In genomic region chr14:85093631-85094330, GRCh38 we compare ENCODE assay signal across 24 cellular contexts.
A peak's percentile ranks its signal among the peaks of the same experiment; 100 is the strongest.
DNase-seq lines count a peak whose midpoint lies in the region; ATAC-seq and TF ChIP-seq lines count a peak whose summit lies in the region.
"Had no signal": no experiment of that assay in that cellular context is flagged by ENCODE, and none has a peak within 500 bp of the region (broad histone marks: within the 10 kb centered on the region; RNA-seq: fewer than 3 reads in every experiment).

No MANE protein-coding gene starts in this region.

- 55 to 58% methylated on average over 5 of the region's 5 CpGs for WGBS in GM23248 (ENCODE audit: low coverage in 1 of 2, low lambda C conversion rate in 2 of 2, missing lambda C conversion rate in 2 of 2), 2 experiments

- peak; percentile 58 for DNase-seq in GM23248
- DNase-seq in astrocyte of the hippocampus (ENCODE audit: low read depth, low spot score) = peak; percentile 66
- DNase-seq in fibroblast of the aortic adventitia (ENCODE audit: low read depth) = peak; percentile 14
- no peak for DNase-seq in activated CD8-positive, alpha-beta memory T cell treated with anti-CD3 and anti-CD28 coated beads, Interleukin-2, amount 50 U/mL, for 4 hours
- DNase-seq in activated CD4-positive, alpha-beta T cell treated with anti-CD3 and anti-CD28 coated beads for 36 hours = no peak
- DNase-seq: activated CD4-positive, alpha-beta T cell treated with anti-CD3 and anti-CD28 coated beads for 4 hours; activated CD8-positive, alpha-beta memory T cell treated with anti-CD3 and anti-CD28 coated beads for 24 hours; activated naive CD4-positive, alpha-beta T cell; activated T-cell treated with anti-CD3 and anti-CD28 coated beads, Interleukin-2, amount 50 U/mL, for 4 hours; amniotic stem cell; caudate nucleus; dermis blood vessel endothelial cell; GF-D8; KG1; NCI-H1436 treated with DMSO at 0.1 percent for 48 hours; NCI-H510A treated with DMSO at 0.1 percent for 48 hours; pancreas; right cardiac atrium; stimulated activated CD4-positive, alpha-beta T cell treated with anti-CD3 and anti-CD28 coated beads, Interleukin-4, amount 100 ng/mL, for 1 hour had no signal

- peaks cover 3% of the 10 kb centered on the region; the same call in 1 of the 2 replicates for H3K9me2 ChIP-seq in GM23248 (ENCODE audit: insufficient read depth)

- H3K27me3 ChIP-seq in GM23248 (replicated peaks; ENCODE audit: insufficient read depth) = no peaks in the 10 kb centered on the region
- H3K27me3 ChIP-seq: pancreas had no signal

- H3K36me3 ChIP-seq in GM23248 (ENCODE audit: low read depth) = no peaks in the 10 kb centered on the region
- H3K36me3 ChIP-seq: pancreas had no signal

- H3K9me3 Mint-ChIP-seq in activated CD4-positive, alpha-beta T cell treated with anti-CD3 and anti-CD28 coated beads for 36 hours (ENCODE audit: low read depth) = no peaks in the 10 kb centered on the region
- H3K9me3 Mint-ChIP-seq: nephron; T-helper 1 cell treated with Interleukin-12 subunit alpha and Interleukin-12 subunit beta and Interleukin-4 antibody, amounts not matched to agents 30 μg/mL and 1 μg/mL, for 36 hours had no signal

- peak overlapping the region; percentile 3 for H3K4me2 ChIP-seq in GM23248 (ENCODE audit: unreplicated experiment)

- H3K4me1 Mint-ChIP-seq in activated CD4-positive, alpha-beta T cell treated with anti-CD3 and anti-CD28 coated beads for 36 hours = no peaks in the 10 kb centered on the region
- H3K4me1 Mint-ChIP-seq: nephron; stimulated activated memory B cell treated with anti-CD40 and anti-IgM and Interleukin-4, amounts not matched to agents 10 μg/mL and 1 μg/mL and 100 μg/mL, for 72 hours had no signal

- intact Hi-C loops in activated CD4-positive, alpha-beta T cell treated with anti-CD3 and anti-CD28 coated beads for 36 hours (cut with DNase I, micrococcal nuclease) = no loop called here

- no peaks in the 10 kb centered on the region for H4K20me1 ChIP-seq in GM23248 (ENCODE audit: insufficient read depth)

- no peak for ATAC-seq in HG03469 (IDR thresholded peaks at IDR 0.05; ENCODE audit: unreplicated experiment)
- no peak for ATAC-seq in activated CD4-positive, alpha-beta T cell treated with anti-CD3 and anti-CD28 coated beads for 36 hours
- ATAC-seq in GM18502 (IDR thresholded peaks at IDR 0.05; ENCODE audit: poor library complexity, unreplicated experiment) = no peak
- ATAC-seq: activated T-cell treated with anti-CD3 and anti-CD28 coated beads, Interleukin-2, amount 50 U/mL, for 4 hours; pancreas; right cardiac atrium; stimulated activated memory B cell treated with anti-CD40 and anti-IgM and Interleukin-4, amounts not matched to agents 10 μg/mL and 1 μg/mL and 100 μg/mL, for 72 hours had no signal

- TF ChIP-seq CTCF in fibroblast of the aortic adventitia (IDR thresholded peaks at IDR 0.05; ENCODE audit: insufficient read depth, low read length) = no peak

- CTCF ChIA-PET in activated CD4-positive, alpha-beta T cell treated with anti-CD3 and anti-CD28 coated beads for 36 hours (lab: Charles Lee) = no interaction called here

- no peaks in the 10 kb centered on the region for H3K9me3 ChIP-seq in GM23248 (ENCODE audit: low read depth)
- H3K9me3 ChIP-seq: pancreas had no signal

- no peaks in the 10 kb centered on the region for H3K27me3 Mint-ChIP-seq in activated CD4-positive, alpha-beta T cell treated with anti-CD3 and anti-CD28 coated beads for 36 hours
- H3K27me3 Mint-ChIP-seq: stimulated activated memory B cell treated with anti-CD40 and anti-IgM and Interleukin-4, amounts not matched to agents 10 μg/mL and 1 μg/mL and 100 μg/mL, for 72 hours had no signal

- no peaks in the 10 kb centered on the region for H3K79me2 ChIP-seq in GM23248 (ENCODE audit: insufficient read depth)

- in situ Hi-C loops in GM23248 (cut with MboI) = no loop called here

- H3K4me1 ChIP-seq in GM23248 (ENCODE audit: insufficient read depth) = peaks cover 21% of the 10 kb centered on the region
- H3K4me1 ChIP-seq: pancreas had no signal

- H3K9ac ChIP-seq in GM23248 = no peak overlapping the region

- H2AFZ ChIP-seq in GM23248 = no peak overlapping the region

- POLR2A ChIA-PET in activated CD4-positive, alpha-beta T cell treated with anti-CD3 and anti-CD28 coated beads for 36 hours (lab: Charles Lee) = no interaction called here

- no peaks in the 10 kb centered on the region for H3K36me3 Mint-ChIP-seq in activated CD4-positive, alpha-beta T cell treated with anti-CD3 and anti-CD28 coated beads for 36 hours (ENCODE audit: low read depth)
- H3K36me3 Mint-ChIP-seq: stimulated activated memory B cell treated with anti-CD40 and anti-IgM and Interleukin-4, amounts not matched to agents 10 μg/mL and 1 μg/mL and 100 μg/mL, for 72 hours had no signal

- H3K27ac Mint-ChIP-seq in activated CD4-positive, alpha-beta T cell treated with anti-CD3 and anti-CD28 coated beads for 36 hours = no peak overlapping the region
- H3K27ac Mint-ChIP-seq: nephron; stimulated activated memory B cell treated with anti-CD40 and anti-IgM and Interleukin-4, amounts not matched to agents 10 μg/mL and 1 μg/mL and 100 μg/mL, for 72 hours; T-helper 1 cell treated with Interleukin-12 subunit alpha and Interleukin-12 subunit beta and Interleukin-4 antibody, amounts not matched to agents 30 μg/mL and 1 μg/mL, for 36 hours had no signal

- peaks cover 9% of the 10 kb centered on the region for H3F3A ChIP-seq in GM23248 (ENCODE audit: insufficient read depth)

- H3K4me3 Mint-ChIP-seq in activated CD4-positive, alpha-beta T cell treated with anti-CD3 and anti-CD28 coated beads for 36 hours = no peak overlapping the region
- H3K4me3 Mint-ChIP-seq: activated T-cell treated with anti-CD3 and anti-CD28 coated beads, Interleukin-2, amount 50 U/mL, for 4 hours; nephron; stimulated activated memory B cell treated with anti-CD40 and anti-IgM and Interleukin-4, amounts not matched to agents 10 μg/mL and 1 μg/mL and 100 μg/mL, for 72 hours; T-helper 1 cell treated with Interleukin-12 subunit alpha and Interleukin-12 subunit beta and Interleukin-4 antibody, amounts not matched to agents 30 μg/mL and 1 μg/mL, for 36 hours had no signal

- no peak overlapping the region for H3K27ac ChIP-seq in GM23248
- H3K27ac ChIP-seq: pancreas had no signal

- H3K4me3 ChIP-seq in GM23248 (no peak overlapping the region), fibroblast of the aortic adventitia (ENCODE audit: low read depth, low read length) (no peak overlapping the region)
- H3K4me3 ChIP-seq: pancreas had no signal

Comparison
In these comparisons a context has a peak if more than half of its experiments do, and no peak if none do; other contexts are left out.
1. DNase-seq: peak in GM23248 (single experiment), astrocyte of the hippocampus (single experiment) and fibroblast of the aortic adventitia (single experiment); none in activated CD8-positive, alpha-beta memory T cell treated with anti-CD3 and anti-CD28 coated beads, Interleukin-2, amount 50 U/mL, for 4 hours (single experiment) and activated CD4-positive, alpha-beta T cell treated with anti-CD3 and anti-CD28 coated beads for 36 hours (single experiment).